Comparison of ENCODE assay signal across 29 cellular contexts in genomic region chr2:176646033-176646615, GRCh38.
"Had no signal": no experiment of that assay in that cellular context is flagged by ENCODE, and none has a peak within 500 bp of the region (broad histone marks: within the 10 kb centered on the region; RNA-seq: fewer than 3 reads in every experiment).

No MANE protein-coding gene starts in this region.

- ATAC-seq: activated T-cell treated with anti-CD3 and anti-CD28 coated beads, Interleukin-2, amount 50 U/mL, for 4 hours; activated T-helper 17 cell treated with anti-CD3 and anti-CD28 coated beads, Interleukin-2, amount 50 U/mL, for 72 hours; gastroesophageal sphincter; heart right ventricle; T-helper 17 cell had no signal

- H3K4me1 ChIP-seq: esophagus muscularis mucosa, gastroesophageal sphincter, heart right ventricle had no signal

- H3K9me3 ChIP-seq: esophagus muscularis mucosa, gastroesophageal sphincter, heart right ventricle had no signal

- H3K9me3 Mint-ChIP-seq: activated CD4-positive, alpha-beta memory T cell treated with anti-CD3 and anti-CD28 coated beads, Interleukin-2, amount 10 ng/mL, durations not matched to agents 7 days and 5 days; activated CD4-positive, alpha-beta T cell treated with anti-CD3 and anti-CD28 coated beads, Interleukin-2, amount 10 ng/mL, durations not matched to agents 7 days and 5 days; activated T-cell treated with anti-CD3 and anti-CD28 coated beads, Interleukin-2, amount 50 U/mL, for 4 hours; activated T-helper 17 cell treated with anti-CD3 and anti-CD28 coated beads, Interleukin-2, amount 50 U/mL, for 72 hours; central memory CD8-positive, alpha-beta T cell; dendritic cell treated with granulocyte-macrophage colony-stimulating factor and Interleukin-4, amounts not matched to agents 40 ng/mL and 50 ng/mL, for 4 days; T-helper 2 cell treated with Interferon-gamma antibody and Interleukin-4, amounts not matched to agents 5 μg/mL and 100 μg/mL, for 36 hours had no signal

- H3K36me3 Mint-ChIP-seq: activated naive CD8-positive, alpha-beta T cell had no signal

- H3K4me3 Mint-ChIP-seq: activated CD4-positive, alpha-beta memory T cell treated with anti-CD3 and anti-CD28 coated beads, Interleukin-2, amount 10 ng/mL, durations not matched to agents 7 days and 5 days; activated CD4-positive, alpha-beta T cell treated with anti-CD3 and anti-CD28 coated beads, Interleukin-2, amount 10 ng/mL, durations not matched to agents 7 days and 5 days; activated naive CD8-positive, alpha-beta T cell; activated T-cell treated with anti-CD3 and anti-CD28 coated beads, Interleukin-2, amount 50 U/mL, for 4 hours; activated T-helper 17 cell treated with anti-CD3 and anti-CD28 coated beads, Interleukin-2, amount 50 U/mL, for 72 hours; central memory CD8-positive, alpha-beta T cell; dendritic cell treated with granulocyte-macrophage colony-stimulating factor and Interleukin-4, amounts not matched to agents 40 ng/mL and 50 ng/mL, for 4 days; T-helper 17 cell; T-helper 2 cell treated with Interferon-gamma antibody and Interleukin-4, amounts not matched to agents 5 μg/mL and 100 μg/mL, for 36 hours had no signal

- H3K27ac Mint-ChIP-seq: activated CD4-positive, alpha-beta memory T cell treated with anti-CD3 and anti-CD28 coated beads, Interleukin-2, amount 10 ng/mL, durations not matched to agents 7 days and 5 days; activated CD4-positive, alpha-beta T cell treated with anti-CD3 and anti-CD28 coated beads, Interleukin-2, amount 10 ng/mL, durations not matched to agents 7 days and 5 days; activated naive CD8-positive, alpha-beta T cell; activated T-helper 17 cell treated with anti-CD3 and anti-CD28 coated beads, Interleukin-2, amount 50 U/mL, for 72 hours; dendritic cell treated with granulocyte-macrophage colony-stimulating factor and Interleukin-4, amounts not matched to agents 40 ng/mL and 50 ng/mL, for 4 days; T-helper 17 cell; T-helper 2 cell treated with Interferon-gamma antibody and Interleukin-4, amounts not matched to agents 5 μg/mL and 100 μg/mL, for 36 hours had no signal

- H3K36me3 ChIP-seq: brain microvascular endothelial cell, esophagus muscularis mucosa, gastroesophageal sphincter, heart right ventricle had no signal

- H3K4me3 ChIP-seq: coronary artery, dorsolateral prefrontal cortex, esophagus muscularis mucosa, gastroesophageal sphincter, heart right ventricle had no signal

- H3K27ac ChIP-seq: brain microvascular endothelial cell, coronary artery, dorsolateral prefrontal cortex, esophagus muscularis mucosa, gastroesophageal sphincter, heart right ventricle had no signal

- H3K4me1 Mint-ChIP-seq: activated CD4-positive, alpha-beta memory T cell treated with anti-CD3 and anti-CD28 coated beads, Interleukin-2, amount 10 ng/mL, durations not matched to agents 7 days and 5 days; activated CD4-positive, alpha-beta T cell treated with anti-CD3 and anti-CD28 coated beads, Interleukin-2, amount 10 ng/mL, durations not matched to agents 7 days and 5 days; activated T-helper 17 cell treated with anti-CD3 and anti-CD28 coated beads, Interleukin-2, amount 50 U/mL, for 72 hours; central memory CD8-positive, alpha-beta T cell; T-helper 17 cell had no signal

- DNase-seq: activated CD4-positive, alpha-beta memory T cell treated with anti-CD3 and anti-CD28 coated beads, Interleukin-2, amount 10 ng/mL, durations not matched to agents 7 days and 5 days; activated CD4-positive, alpha-beta T cell treated with anti-CD3 and anti-CD28 coated beads for 1 hour; activated CD4-positive, alpha-beta T cell treated with anti-CD3 and anti-CD28 coated beads for 4 hours; activated CD4-positive, alpha-beta T cell treated with anti-CD3 and anti-CD28 coated beads, Interleukin-2, amount 10 ng/mL, durations not matched to agents 7 days and 5 days; activated CD4-positive, alpha-beta T cell treated with anti-CD3 and anti-CD28 coated beads, Interleukin-2, amount 50 U/mL, for 4 hours; activated effector memory CD4-positive, alpha-beta T cell treated with Interleukin-2 at 50 U/mL for 16 hours; activated gamma-delta T cell treated with Interleukin-2 at 50 U/mL for 16 hours; activated naive CD4-positive, alpha-beta T cell treated with anti-CD3 and anti-CD28 coated beads, Interleukin-2, amount 50 U/mL, for 16 hours; activated naive CD4-positive, alpha-beta T cell treated with Interleukin-2 at 50 U/mL for 16 hours; activated T-cell treated with anti-CD3 and anti-CD28 coated beads, Interleukin-2, amount 50 U/mL, for 4 hours; amniotic stem cell; anterior cingulate cortex; brain microvascular endothelial cell; dorsolateral prefrontal cortex; effector memory CD4-positive, alpha-beta T cell; erythroblast; foreskin melanocyte; heart right ventricle; T-helper 1 cell; T-helper 17 cell; T1000 had no signal
